Comparison of ENCODE assay signal across 2 cellular contexts in genomic region chr17:16281351-16281750, GRCh38.
TF ChIP-seq lines count a peak whose summit lies in the region.

No MANE protein-coding gene starts in this region.

TF ChIP-seq in HEK293T, 16 proteins besides CTCF, POLR2A, EP300 and RAD21 (continued from another document):
- TF ChIP-seq PKNOX1 (IDR thresholded peaks at IDR 0.05), result no peak
- no peak for TF ChIP-seq FOXK2 (IDR thresholded peaks at IDR 0.05)
- no peak for TF ChIP-seq FOXA1 (IDR thresholded peaks at IDR 0.05)
- no peak for TF ChIP-seq ZNF384 (IDR thresholded peaks at IDR 0.05)
- TF ChIP-seq SUZ12 (IDR thresholded peaks at IDR 0.05), result no peak
- no peak for TF ChIP-seq LEF1 (IDR thresholded peaks at IDR 0.05; ENCODE audit: borderline replicate concordance)
- no peak for TF ChIP-seq HDGF (IDR thresholded peaks at IDR 0.05; ENCODE audit: borderline replicate concordance)
- TF ChIP-seq SP1 (IDR thresholded peaks at IDR 0.05), result no peak
- no peak for TF ChIP-seq FOXM1 (IDR thresholded peaks at IDR 0.05; ENCODE audit: borderline replicate concordance)
- no peak for TF ChIP-seq BHLHE40 (IDR thresholded peaks at IDR 0.05; ENCODE audit: borderline replicate concordance)
- TF ChIP-seq NFRKB (IDR thresholded peaks at IDR 0.05), result no peak
- TF ChIP-seq ELF4 (IDR thresholded peaks at IDR 0.05), result no peak

TF ChIP-seq in GM23338, 12 proteins besides CTCF, POLR2A, EP300 and RAD21 (continued from another document):
- TF ChIP-seq ZNF462 (CRISPR knock-in tag; IDR thresholded peaks at IDR 0.05), result no peak
- TF ChIP-seq REST (IDR thresholded peaks at IDR 0.05; ENCODE audit: unreplicated experiment), result no peak
- no peak for TF ChIP-seq POLR2AphosphoS5 (IDR thresholded peaks at IDR 0.05; ENCODE audit: low read depth)
- TF ChIP-seq JUNB (IDR thresholded peaks at IDR 0.05; ENCODE audit: unreplicated experiment), result no peak
- TF ChIP-seq CREB1 (CRISPR knock-in tag; IDR thresholded peaks at IDR 0.05; ENCODE audit: low read depth), result no peak
- TF ChIP-seq STAT1 (IDR thresholded peaks at IDR 0.05; ENCODE audit: unreplicated experiment), result no peak
- TF ChIP-seq ZNF331 (CRISPR knock-in tag; IDR thresholded peaks at IDR 0.05; ENCODE audit: low read depth), result no peak
- no peak for TF ChIP-seq EZH2 (IDR thresholded peaks at IDR 0.05; ENCODE audit: low read depth, unreplicated experiment)
- no peak for TF ChIP-seq EZH2phosphoT487 (IDR thresholded peaks at IDR 0.05; ENCODE audit: unreplicated experiment)
- no peak for TF ChIP-seq NANOG (IDR thresholded peaks at IDR 0.05; ENCODE audit: borderline replicate concordance)
TF ChIP-seq in GM23338: peak in this region for 0.
